In genomic region chr7:128398841-128399135, GRCh38 we compare ENCODE assay signal across 2 cellular contexts.
TF ChIP-seq lines count a peak whose summit lies in the region.

No MANE protein-coding gene starts in this region.

TF ChIP-seq in GM23338, 12 proteins besides CTCF, POLR2A, EP300 and RAD21:
- no peak for TF ChIP-seq POLR2AphosphoS5 (IDR thresholded peaks at IDR 0.05; ENCODE audit: low read depth)
- TF ChIP-seq STAT1 (IDR thresholded peaks at IDR 0.05; ENCODE audit: unreplicated experiment), result no peak
- TF ChIP-seq REST (IDR thresholded peaks at IDR 0.05; ENCODE audit: unreplicated experiment), result no peak
- no peak for TF ChIP-seq NANOG (IDR thresholded peaks at IDR 0.05; ENCODE audit: borderline replicate concordance)
- no peak for TF ChIP-seq EZH2 (IDR thresholded peaks at IDR 0.05; ENCODE audit: low read depth, unreplicated experiment)
- no peak for TF ChIP-seq ZNF114 (CRISPR knock-in tag; IDR thresholded peaks at IDR 0.05)

TF ChIP-seq in GM12878, 131 proteins besides CTCF, POLR2A, EP300 and RAD21:
- no peak for TF ChIP-seq WRNIP1 (IDR thresholded peaks at IDR 0.05; ENCODE audit: borderline replicate concordance, low read depth, low read length)
- 0 out of 4 replicates have a peak, but pooled peaks of 1 of the 2 experiments have one; percentile 1 for TF ChIP-seq IKZF2 (IDR thresholded peaks at IDR 0.05)
